Comparison of ENCODE assay signal across 1 cellular context in the genomic region with DNA sequence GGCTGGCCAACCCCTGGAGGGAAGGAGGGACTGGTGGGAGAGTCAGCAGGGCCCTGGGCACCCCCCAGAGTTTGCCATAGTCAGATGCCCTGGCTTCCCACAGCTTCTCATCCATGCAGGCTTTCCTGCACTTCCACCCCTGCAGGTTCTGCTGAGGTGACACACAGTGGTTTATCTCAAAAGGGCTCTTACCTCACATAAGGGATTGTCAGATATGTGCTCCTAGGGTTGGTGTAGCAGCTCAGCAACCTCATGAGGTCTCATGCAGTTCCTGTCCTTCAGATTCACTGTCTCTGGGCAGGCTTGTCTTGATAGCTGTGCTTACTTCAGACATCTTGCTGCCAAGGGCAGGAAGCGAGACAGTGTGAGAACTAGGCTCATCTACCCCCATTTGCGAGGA.
TF ChIP-seq lines count a peak whose summit lies in the region.

No MANE protein-coding gene starts in this region.

TF ChIP-seq in GM23338, 12 proteins besides CTCF, POLR2A, EP300 and RAD21 (continued from another document):
- TF ChIP-seq, protein P1, sequence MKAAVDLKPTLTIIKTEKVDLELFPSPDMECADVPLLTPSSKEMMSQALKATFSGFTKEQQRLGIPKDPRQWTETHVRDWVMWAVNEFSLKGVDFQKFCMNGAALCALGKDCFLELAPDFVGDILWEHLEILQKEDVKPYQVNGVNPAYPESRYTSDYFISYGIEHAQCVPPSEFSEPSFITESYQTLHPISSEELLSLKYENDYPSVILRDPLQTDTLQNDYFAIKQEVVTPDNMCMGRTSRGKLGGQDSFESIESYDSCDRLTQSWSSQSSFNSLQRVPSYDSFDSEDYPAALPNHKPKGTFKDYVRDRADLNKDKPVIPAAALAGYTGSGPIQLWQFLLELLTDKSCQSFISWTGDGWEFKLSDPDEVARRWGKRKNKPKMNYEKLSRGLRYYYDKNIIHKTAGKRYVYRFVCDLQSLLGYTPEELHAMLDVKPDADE (IDR thresholded peaks at IDR 0.05): no peak
- TF ChIP-seq POLR2AphosphoS5 (IDR thresholded peaks at IDR 0.05; ENCODE audit: low read depth) (no peak), EZH2phosphoT487 (IDR thresholded peaks at IDR 0.05; ENCODE audit: unreplicated experiment) (no peak), STAT1 (IDR thresholded peaks at IDR 0.05; ENCODE audit: unreplicated experiment) (no peak), ZNF114 (CRISPR knock-in tag; IDR thresholded peaks at IDR 0.05) (no peak)
- TF ChIP-seq, protein P2, sequence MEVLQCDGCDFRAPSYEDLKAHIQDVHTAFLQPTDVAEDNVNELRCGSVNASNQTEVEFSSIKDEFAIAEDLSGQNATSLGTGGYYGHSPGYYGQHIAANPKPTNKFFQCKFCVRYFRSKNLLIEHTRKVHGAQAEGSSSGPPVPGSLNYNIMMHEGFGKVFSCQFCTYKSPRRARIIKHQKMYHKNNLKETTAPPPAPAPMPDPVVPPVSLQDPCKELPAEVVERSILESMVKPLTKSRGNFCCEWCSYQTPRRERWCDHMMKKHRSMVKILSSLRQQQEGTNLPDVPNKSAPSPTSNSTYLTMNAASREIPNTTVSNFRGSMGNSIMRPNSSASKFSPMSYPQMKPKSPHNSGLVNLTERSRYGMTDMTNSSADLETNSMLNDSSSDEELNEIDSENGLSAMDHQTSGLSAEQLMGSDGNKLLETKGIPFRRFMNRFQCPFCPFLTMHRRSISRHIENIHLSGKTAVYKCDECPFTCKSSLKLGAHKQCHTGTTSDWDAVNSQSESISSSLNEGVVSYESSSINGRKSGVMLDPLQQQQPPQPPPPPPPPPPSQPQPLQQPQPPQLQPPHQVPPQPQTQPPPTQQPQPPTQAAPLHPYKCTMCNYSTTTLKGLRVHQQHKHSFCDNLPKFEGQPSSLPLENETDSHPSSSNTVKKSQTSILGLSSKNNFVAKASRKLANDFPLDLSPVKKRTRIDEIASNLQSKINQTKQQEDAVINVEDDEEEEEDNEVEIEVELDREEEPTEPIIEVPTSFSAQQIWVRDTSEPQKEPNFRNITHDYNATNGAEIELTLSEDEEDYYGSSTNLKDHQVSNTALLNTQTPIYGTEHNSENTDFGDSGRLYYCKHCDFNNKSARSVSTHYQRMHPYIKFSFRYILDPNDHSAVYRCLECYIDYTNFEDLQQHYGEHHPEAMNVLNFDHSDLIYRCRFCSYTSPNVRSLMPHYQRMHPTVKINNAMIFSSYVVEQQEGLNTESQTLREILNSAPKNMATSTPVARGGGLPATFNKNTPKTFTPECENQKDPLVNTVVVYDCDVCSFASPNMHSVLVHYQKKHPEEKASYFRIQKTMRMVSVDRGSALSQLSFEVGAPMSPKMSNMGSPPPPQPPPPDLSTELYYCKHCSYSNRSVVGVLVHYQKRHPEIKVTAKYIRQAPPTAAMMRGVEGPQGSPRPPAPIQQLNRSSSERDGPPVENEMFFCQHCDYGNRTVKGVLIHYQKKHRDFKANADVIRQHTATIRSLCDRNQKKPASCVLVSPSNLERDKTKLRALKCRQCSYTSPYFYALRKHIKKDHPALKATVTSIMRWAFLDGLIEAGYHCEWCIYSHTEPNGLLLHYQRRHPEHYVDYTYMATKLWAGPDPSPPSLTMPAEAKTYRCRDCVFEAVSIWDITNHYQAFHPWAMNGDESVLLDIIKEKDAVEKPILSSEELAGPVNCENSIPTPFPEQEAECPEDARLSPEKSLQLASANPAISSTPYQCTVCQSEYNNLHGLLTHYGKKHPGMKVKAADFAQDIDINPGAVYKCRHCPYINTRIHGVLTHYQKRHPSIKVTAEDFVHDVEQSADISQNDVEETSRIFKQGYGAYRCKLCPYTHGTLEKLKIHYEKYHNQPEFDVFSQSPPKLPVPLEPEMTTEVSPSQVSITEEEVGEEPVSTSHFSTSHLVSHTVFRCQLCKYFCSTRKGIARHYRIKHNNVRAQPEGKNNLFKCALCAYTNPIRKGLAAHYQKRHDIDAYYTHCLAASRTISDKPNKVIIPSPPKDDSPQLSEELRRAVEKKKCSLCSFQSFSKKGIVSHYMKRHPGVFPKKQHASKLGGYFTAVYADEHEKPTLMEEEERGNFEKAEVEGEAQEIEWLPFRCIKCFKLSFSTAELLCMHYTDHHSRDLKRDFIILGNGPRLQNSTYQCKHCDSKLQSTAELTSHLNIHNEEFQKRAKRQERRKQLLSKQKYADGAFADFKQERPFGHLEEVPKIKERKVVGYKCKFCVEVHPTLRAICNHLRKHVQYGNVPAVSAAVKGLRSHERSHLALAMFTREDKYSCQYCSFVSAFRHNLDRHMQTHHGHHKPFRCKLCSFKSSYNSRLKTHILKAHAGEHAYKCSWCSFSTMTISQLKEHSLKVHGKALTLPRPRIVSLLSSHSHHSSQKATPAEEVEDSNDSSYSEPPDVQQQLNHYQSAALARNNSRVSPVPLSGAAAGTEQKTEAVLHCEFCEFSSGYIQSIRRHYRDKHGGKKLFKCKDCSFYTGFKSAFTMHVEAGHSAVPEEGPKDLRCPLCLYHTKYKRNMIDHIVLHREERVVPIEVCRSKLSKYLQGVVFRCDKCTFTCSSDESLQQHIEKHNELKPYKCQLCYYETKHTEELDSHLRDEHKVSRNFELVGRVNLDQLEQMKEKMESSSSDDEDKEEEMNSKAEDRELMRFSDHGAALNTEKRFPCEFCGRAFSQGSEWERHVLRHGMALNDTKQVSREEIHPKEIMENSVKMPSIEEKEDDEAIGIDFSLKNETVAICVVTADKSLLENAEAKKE (CRISPR knock-in tag; IDR thresholded peaks at IDR 0.05): no peak
